In genomic region chr15:94081829-94082228, GRCh38 we compare ENCODE assay signal across 25 cellular contexts.
DNase-seq lines count a peak whose midpoint lies in the region; ATAC-seq and TF ChIP-seq lines count a peak whose summit lies in the region.
"Had no signal": no experiment of that assay in that cellular context is flagged by ENCODE, and none has a peak within 500 bp of the region (broad histone marks: within the 10 kb centered on the region; RNA-seq: fewer than 3 reads in every experiment).

No MANE protein-coding gene starts in this region.

- 41% methylated on average over 4 of the region's 4 CpGs for WGBS in esophagus muscularis mucosa
- WGBS in transverse colon (ENCODE audit: low coverage in 1 of 2), 2 donors, result 46 to 54% methylated on average over 3 to 4 of the region's 4 CpGs

- no TSS peak for BruUV-seq in PC-3 (replicated peaks; lab: Mats Ljungman, UMichigan)

- H3K4me3 ChIP-seq in PC-3 (ENCODE audit: low read length), result no peak overlapping the region
- H3K4me3 ChIP-seq in esophagus muscularis mucosa, result no peak overlapping the region
- no peak overlapping the region for H3K4me3 ChIP-seq in osteoblast (ENCODE audit: insufficient read depth, low read length)
- no peak overlapping the region for H3K4me3 ChIP-seq in transverse colon
- H3K4me3 ChIP-seq: PC-9 had no signal

- H3K36me3 ChIP-seq in PC-3 (ENCODE audit: low read depth, low read length), result no peaks in the 10 kb centered on the region
- no peaks in the 10 kb centered on the region for H3K36me3 ChIP-seq in esophagus muscularis mucosa
- no peaks in the 10 kb centered on the region for H3K36me3 ChIP-seq in osteoblast (ENCODE audit: insufficient read depth, low read length)
- H3K36me3 ChIP-seq in transverse colon, result no peaks in the 10 kb centered on the region

- intact Hi-C loops in PC-3 (cut with micrococcal nuclease), result no loop called here
- intact Hi-C loops in esophagus muscularis mucosa (cut with DNase I), result loop anchor here (10.0 kb wide), 1 partner anchor 57 kb away; no protein-coding TSS in a partner anchor
- intact Hi-C loops in transverse colon (cut with DNase I; ENCODE audit: low total_unique reads), result no loop called here

- 0 out of 2 replicates have a peak overlapping the region, but pooled peaks have one; percentile 46 for H2AFZ ChIP-seq in PC-3 (ENCODE audit: low read length)
- H2AFZ ChIP-seq in osteoblast (ENCODE audit: low read length), result no peak overlapping the region
- H2AFZ ChIP-seq: PC-9 had no signal

- H4K20me1 ChIP-seq in PC-3 (ENCODE audit: low read length), result no peaks in the 10 kb centered on the region
- no peaks in the 10 kb centered on the region for H4K20me1 ChIP-seq in osteoblast (ENCODE audit: insufficient read depth, low read length)

- H3K9me2 ChIP-seq in PC-3 (replicated peaks; ENCODE audit: low read length), result no peaks in the 10 kb centered on the region

- H3K4me2 ChIP-seq in PC-3 (ENCODE audit: low read length), result peak overlapping the region; percentile 72; the same call in 1 of the 2 replicates
- H3K4me2 ChIP-seq in osteoblast (ENCODE audit: insufficient read depth, low read length), result peak overlapping the region; percentile 63

- POLR2A ChIA-PET in PC-3 (lab: Charles Lee; ENCODE audit: unreplicated experiment), result no interaction called here

- in situ Hi-C loops in transverse colon (cut with MboI; ENCODE audit: low pct_ligation_motif_present in 1 of 4, low pct_unique_long_range_greater_than_20kb in 1 of 4, low sequenced_read_pairs in 3 of 4), result no loop called here

- H3K27ac ChIP-seq in PC-3 (ENCODE audit: low read length) (peak overlapping the region; percentile 81; the same call in 1 of the 2 replicates), esophagus muscularis mucosa (replicated peaks in 1 of 4) (peak overlapping the region in 3 of 4 donors; percentile 52 to 73 (median 66)), osteoblast (ENCODE audit: low read depth, low read length) (no peak overlapping the region), transverse colon (peak overlapping the region; percentile 53 to 84 (median 67))
- H3K27ac ChIP-seq: C4-2B, PC-9 had no signal

- H3K79me2 ChIP-seq in PC-3 (ENCODE audit: low read length) (no peaks in the 10 kb centered on the region), osteoblast (ENCODE audit: insufficient read depth, low read length) (no peaks in the 10 kb centered on the region)

- H3F3A ChIP-seq in PC-3 (ENCODE audit: low read length, unreplicated experiment), result peaks cover 4% of the 10 kb centered on the region

- TF ChIP-seq CTCF in PC-3 (conservative IDR thresholded peaks at IDR 0.05; ENCODE audit: low read depth, low read length), result no peak
- TF ChIP-seq CTCF in esophagus muscularis mucosa (IDR thresholded peaks at IDR 0.05), result no peak
- no peak for TF ChIP-seq CTCF in osteoblast (IDR thresholded peaks at IDR 0.05; ENCODE audit: extremely low read depth, low read depth, low read length)
- no peak for TF ChIP-seq CTCF in transverse colon (IDR thresholded peaks at IDR 0.05)
- TF ChIP-seq CTCF in omental fat pad (IDR thresholded peaks at IDR 0.05), result no peak

- H3K4me1 ChIP-seq in PC-3 (ENCODE audit: insufficient read depth, low read length), result peaks cover 28% of the 10 kb centered on the region
- peaks cover 7 to 81% (median 57%) of the 10 kb centered on the region in 4 donors for H3K4me1 ChIP-seq in esophagus muscularis mucosa
- no peaks in the 10 kb centered on the region for H3K4me1 ChIP-seq in osteoblast (ENCODE audit: insufficient read depth, low read length)
- H3K4me1 ChIP-seq in transverse colon, result peaks cover 0 to 15% (median 0%) of the 10 kb centered on the region in 4 donors
- H3K4me1 ChIP-seq: Caco-2 had no signal

- ATAC-seq in PC-3, result no peak
- no peak for ATAC-seq in GM21576 (IDR thresholded peaks at IDR 0.05; ENCODE audit: unreplicated experiment)
- no peak for ATAC-seq in omental fat pad (ENCODE audit: low FRiP score)
- ATAC-seq: CD8-positive, alpha-beta T cell; HCT116; HepG2 had no signal

- TF ChIP-seq POLR2A in esophagus muscularis mucosa (IDR thresholded peaks at IDR 0.05; ENCODE audit: low read depth) (no peak), transverse colon (IDR thresholded peaks at IDR 0.05) (no peak)

- H3K9me3 ChIP-seq in PC-3 (ENCODE audit: low read length) (no peaks in the 10 kb centered on the region), esophagus muscularis mucosa (no peaks in the 10 kb centered on the region), osteoblast (ENCODE audit: low read depth, low read length) (no peaks in the 10 kb centered on the region), transverse colon (no peaks in the 10 kb centered on the region)
- H3K9me3 ChIP-seq: Caco-2 had no signal

- CTCF ChIA-PET in PC-3 (lab: Charles Lee), result no interaction called here

- H3K27me3 ChIP-seq in PC-3 (ENCODE audit: low read length) (no peaks in the 10 kb centered on the region), esophagus muscularis mucosa (no peaks in the 10 kb centered on the region), osteoblast (ENCODE audit: insufficient read depth, low read length) (no peaks in the 10 kb centered on the region), transverse colon (no peaks in the 10 kb centered on the region)

- DNase-seq in PC-3 (peak; percentile 40), esophagus muscularis mucosa (ENCODE audit: extremely low spot score) (peak; percentile 75), osteoblast (ENCODE audit: insufficient read length, low spot score, missing footprints) (no peak), transverse colon (no peak), NCI-H1092 (lab: John Stamatoyannopoulos, UW) (no peak), SW480 (ENCODE audit: low spot score) (no peak), omental fat pad (ENCODE audit: low spot score) (no peak)
- DNase-seq: Caco-2; CD8-positive, alpha-beta T cell; Karpas-422; NCI-H1105; NCI-H1436 treated with DMSO at 0.1 percent for 48 hours; NCI-H187 treated with DMSO at 0.1 percent for 48 hours; NCI-H2171 treated with DMSO at 0.1 percent for 48 hours; NCI-H345; NCI-H510A treated with DMSO at 0.1 percent for 48 hours; NCI-H748 treated with DMSO at 0.1 percent for 48 hours; NK-92 treated with Interleukin-12 subunit alpha and Interleukin-12 subunit beta, amount 100 ng/mL, for 24 hours; PC-9; Right ventricle myocardium superior; RPMI8226 had no signal

- no peak overlapping the region for H3K9ac ChIP-seq in PC-3 (ENCODE audit: low read length)

- no peak for TF ChIP-seq EP300 in esophagus muscularis mucosa (IDR thresholded peaks at IDR 0.05)
- TF ChIP-seq EP300 in transverse colon (IDR thresholded peaks at IDR 0.05; ENCODE audit: low read depth), result no peak

Comparison
In these comparisons a context has a peak if more than half of its experiments do, and no peak if none do; other contexts are left out.
1. DNase-seq: peak in PC-3 (single experiment) and esophagus muscularis mucosa (single experiment); none in osteoblast (single experiment), transverse colon (single experiment), NCI-H1092 (single experiment), SW480 (single experiment) and omental fat pad (single experiment).